ENCODE assay signal across 1 cellular context in the genomic region with DNA sequence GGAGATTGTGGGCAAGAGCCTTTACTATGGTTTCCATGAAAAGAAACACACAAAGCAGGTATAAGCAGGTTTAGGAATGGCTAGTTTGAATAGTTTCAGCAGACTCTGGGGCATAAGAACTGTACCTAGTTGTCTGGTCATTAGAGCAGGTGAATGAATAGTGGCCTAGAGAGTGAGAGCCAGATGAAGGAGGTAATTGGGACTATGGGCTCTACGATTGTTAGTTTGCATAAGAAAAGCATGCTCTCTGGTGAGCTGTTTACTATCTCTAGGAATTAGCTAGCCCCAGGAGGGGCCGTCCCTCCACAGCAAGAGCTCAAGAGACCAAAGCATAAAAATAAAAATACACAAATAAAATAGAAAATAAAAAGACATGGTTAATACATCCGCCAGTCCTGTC.
TF ChIP-seq lines count a peak whose summit lies in the region.

No MANE protein-coding gene starts in this region.

TF ChIP-seq in H1, 55 proteins besides CTCF, POLR2A, EP300 and RAD21 (continued from another document):
- TF ChIP-seq, protein P1, sequence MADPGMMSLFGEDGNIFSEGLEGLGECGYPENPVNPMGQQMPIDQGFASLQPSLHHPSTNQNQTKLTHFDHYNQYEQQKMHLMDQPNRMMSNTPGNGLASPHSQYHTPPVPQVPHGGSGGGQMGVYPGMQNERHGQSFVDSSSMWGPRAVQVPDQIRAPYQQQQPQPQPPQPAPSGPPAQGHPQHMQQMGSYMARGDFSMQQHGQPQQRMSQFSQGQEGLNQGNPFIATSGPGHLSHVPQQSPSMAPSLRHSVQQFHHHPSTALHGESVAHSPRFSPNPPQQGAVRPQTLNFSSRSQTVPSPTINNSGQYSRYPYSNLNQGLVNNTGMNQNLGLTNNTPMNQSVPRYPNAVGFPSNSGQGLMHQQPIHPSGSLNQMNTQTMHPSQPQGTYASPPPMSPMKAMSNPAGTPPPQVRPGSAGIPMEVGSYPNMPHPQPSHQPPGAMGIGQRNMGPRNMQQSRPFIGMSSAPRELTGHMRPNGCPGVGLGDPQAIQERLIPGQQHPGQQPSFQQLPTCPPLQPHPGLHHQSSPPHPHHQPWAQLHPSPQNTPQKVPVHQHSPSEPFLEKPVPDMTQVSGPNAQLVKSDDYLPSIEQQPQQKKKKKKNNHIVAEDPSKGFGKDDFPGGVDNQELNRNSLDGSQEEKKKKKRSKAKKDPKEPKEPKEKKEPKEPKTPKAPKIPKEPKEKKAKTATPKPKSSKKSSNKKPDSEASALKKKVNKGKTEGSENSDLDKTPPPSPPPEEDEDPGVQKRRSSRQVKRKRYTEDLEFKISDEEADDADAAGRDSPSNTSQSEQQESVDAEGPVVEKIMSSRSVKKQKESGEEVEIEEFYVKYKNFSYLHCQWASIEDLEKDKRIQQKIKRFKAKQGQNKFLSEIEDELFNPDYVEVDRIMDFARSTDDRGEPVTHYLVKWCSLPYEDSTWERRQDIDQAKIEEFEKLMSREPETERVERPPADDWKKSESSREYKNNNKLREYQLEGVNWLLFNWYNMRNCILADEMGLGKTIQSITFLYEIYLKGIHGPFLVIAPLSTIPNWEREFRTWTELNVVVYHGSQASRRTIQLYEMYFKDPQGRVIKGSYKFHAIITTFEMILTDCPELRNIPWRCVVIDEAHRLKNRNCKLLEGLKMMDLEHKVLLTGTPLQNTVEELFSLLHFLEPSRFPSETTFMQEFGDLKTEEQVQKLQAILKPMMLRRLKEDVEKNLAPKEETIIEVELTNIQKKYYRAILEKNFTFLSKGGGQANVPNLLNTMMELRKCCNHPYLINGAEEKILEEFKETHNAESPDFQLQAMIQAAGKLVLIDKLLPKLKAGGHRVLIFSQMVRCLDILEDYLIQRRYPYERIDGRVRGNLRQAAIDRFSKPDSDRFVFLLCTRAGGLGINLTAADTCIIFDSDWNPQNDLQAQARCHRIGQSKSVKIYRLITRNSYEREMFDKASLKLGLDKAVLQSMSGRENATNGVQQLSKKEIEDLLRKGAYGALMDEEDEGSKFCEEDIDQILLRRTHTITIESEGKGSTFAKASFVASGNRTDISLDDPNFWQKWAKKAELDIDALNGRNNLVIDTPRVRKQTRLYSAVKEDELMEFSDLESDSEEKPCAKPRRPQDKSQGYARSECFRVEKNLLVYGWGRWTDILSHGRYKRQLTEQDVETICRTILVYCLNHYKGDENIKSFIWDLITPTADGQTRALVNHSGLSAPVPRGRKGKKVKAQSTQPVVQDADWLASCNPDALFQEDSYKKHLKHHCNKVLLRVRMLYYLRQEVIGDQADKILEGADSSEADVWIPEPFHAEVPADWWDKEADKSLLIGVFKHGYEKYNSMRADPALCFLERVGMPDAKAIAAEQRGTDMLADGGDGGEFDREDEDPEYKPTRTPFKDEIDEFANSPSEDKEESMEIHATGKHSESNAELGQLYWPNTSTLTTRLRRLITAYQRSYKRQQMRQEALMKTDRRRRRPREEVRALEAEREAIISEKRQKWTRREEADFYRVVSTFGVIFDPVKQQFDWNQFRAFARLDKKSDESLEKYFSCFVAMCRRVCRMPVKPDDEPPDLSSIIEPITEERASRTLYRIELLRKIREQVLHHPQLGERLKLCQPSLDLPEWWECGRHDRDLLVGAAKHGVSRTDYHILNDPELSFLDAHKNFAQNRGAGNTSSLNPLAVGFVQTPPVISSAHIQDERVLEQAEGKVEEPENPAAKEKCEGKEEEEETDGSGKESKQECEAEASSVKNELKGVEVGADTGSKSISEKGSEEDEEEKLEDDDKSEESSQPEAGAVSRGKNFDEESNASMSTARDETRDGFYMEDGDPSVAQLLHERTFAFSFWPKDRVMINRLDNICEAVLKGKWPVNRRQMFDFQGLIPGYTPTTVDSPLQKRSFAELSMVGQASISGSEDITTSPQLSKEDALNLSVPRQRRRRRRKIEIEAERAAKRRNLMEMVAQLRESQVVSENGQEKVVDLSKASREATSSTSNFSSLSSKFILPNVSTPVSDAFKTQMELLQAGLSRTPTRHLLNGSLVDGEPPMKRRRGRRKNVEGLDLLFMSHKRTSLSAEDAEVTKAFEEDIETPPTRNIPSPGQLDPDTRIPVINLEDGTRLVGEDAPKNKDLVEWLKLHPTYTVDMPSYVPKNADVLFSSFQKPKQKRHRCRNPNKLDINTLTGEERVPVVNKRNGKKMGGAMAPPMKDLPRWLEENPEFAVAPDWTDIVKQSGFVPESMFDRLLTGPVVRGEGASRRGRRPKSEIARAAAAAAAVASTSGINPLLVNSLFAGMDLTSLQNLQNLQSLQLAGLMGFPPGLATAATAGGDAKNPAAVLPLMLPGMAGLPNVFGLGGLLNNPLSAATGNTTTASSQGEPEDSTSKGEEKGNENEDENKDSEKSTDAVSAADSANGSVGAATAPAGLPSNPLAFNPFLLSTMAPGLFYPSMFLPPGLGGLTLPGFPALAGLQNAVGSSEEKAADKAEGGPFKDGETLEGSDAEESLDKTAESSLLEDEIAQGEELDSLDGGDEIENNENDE (IDR thresholded peaks at IDR 0.05; ENCODE audit: insufficient replicate concordance, low read length), result no peak
- TF ChIP-seq POLR2AphosphoS5 (IDR thresholded peaks at IDR 0.05; ENCODE audit: low read depth, low read length) (no peak), NANOG (IDR thresholded peaks at IDR 0.05; ENCODE audit: insufficient read depth, low read depth, low read length, poor library complexity, severe bottlenecking) (no peak), EZH2 (IDR thresholded peaks at IDR 0.05; ENCODE audit: low read depth, low read length, severe bottlenecking) (no peak), GTF2F1 (IDR thresholded peaks at IDR 0.05; ENCODE audit: borderline replicate concordance, low read depth, low read length) (no peak), CTBP2 (IDR thresholded peaks at IDR 0.05; ENCODE audit: borderline replicate concordance, insufficient read depth, insufficient read length, low read length) (no peak), RXRA (IDR thresholded peaks at IDR 0.05; ENCODE audit: insufficient read depth, low read depth, low read length) (no peak)
TF ChIP-seq in H1: peak in this region for 0.
